Comparison of ENCODE assay signal across 8 cellular contexts in the genomic region with DNA sequence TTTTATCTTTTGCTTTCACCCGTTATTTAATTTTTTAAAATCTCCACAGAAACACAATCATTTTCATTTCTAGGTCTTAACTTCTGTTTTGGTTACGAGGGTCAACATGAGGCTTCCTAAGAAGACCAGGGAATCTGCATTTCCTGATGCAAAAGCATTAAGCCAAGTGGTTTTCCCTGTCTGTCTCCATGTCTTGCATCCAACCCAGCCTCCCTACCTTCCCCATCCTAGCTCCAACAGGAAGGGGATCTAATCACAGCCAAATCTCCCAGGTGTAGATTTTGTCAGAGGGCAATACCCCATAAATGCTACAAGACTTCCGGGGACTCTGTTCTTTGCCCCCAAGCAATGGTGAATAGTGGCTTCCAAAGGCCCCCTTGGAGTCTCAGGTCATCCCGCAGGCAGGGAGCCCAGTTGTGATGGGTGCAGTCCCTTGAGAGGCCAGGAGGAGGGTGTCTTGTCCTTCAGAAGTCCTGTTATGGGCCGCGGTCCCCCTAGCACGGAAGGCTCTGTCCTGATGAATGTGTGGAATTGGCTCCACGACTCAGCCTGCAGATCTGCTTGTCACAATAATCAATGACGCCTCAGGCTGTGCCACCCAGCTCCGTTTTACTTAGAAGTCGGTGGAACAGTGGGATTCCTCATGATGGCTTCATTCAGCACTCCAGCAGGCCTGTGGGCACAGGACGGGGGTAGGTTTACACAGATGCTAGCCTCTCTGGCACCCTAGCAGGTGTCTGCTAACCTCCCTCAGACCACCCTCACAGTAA.
DNase-seq lines count a peak whose midpoint lies in the region; ATAC-seq, FAIRE-seq and TF ChIP-seq lines count a peak whose summit lies in the region.

No MANE protein-coding gene starts in this region.

- intact Hi-C loops in K562 (cut with micrococcal nuclease): loop anchor here (2.0 to 5.0 kb wide), 2 partner anchors 519 to 887 kb away; no protein-coding TSS in a partner anchor

- DNase-seq in AG20443 (ENCODE audit: low spot score) (peak; percentile 88), H54 (ENCODE audit: insufficient read length, low spot score) (peak; percentile 54), Peyer's patch (peak in 2 of 3 donors; percentile 70 to 76), K562 (ENCODE audit: extremely low read depth in 1 of 4, low spot score in 3 of 4) (peak; percentile 50 to 70 (median 62)), inferior parietal cortex (ENCODE audit: extremely low spot score) (peak; percentile 7)
- DNase-seq in stimulated activated CD4-positive, alpha-beta T cell treated with anti-CD3 and anti-CD28 coated beads, TNF-alpha, amount 100 ng/mL, for 48 hours (ENCODE audit: low read depth in 3 of 3): peak; percentile 3 to 17 (median 8)

- peaks cover 0 to 8% (median 0%) of the 10 kb centered on the region in 4 donors for H3K4me1 ChIP-seq in Peyer's patch
- no peaks in the 10 kb centered on the region for H3K4me1 ChIP-seq in K562 (replicated peaks in 1 of 2; ENCODE audit: control insufficient read depth in 2 of 2, insufficient read depth in 2 of 2, low read length in 2 of 2)

- H3K36me3 ChIP-seq in Peyer's patch (no peaks in the 10 kb centered on the region), K562 (ENCODE audit: control insufficient read depth, insufficient read depth, low read length) (no peaks in the 10 kb centered on the region)

- in situ Hi-C loops in K562 (cut with MboI): no loop called here

- WGBS in K562 (ENCODE audit: insufficient coverage, low coverage, missing lambda C conversion rate): 3% methylated on average over 12 of the region's 12 CpGs

- H3K4me3 ChIP-seq in Peyer's patch (no peak overlapping the region), K562 (no peak overlapping the region)

- H3K9ac ChIP-seq in K562 (ENCODE audit: insufficient read depth in 1 of 2, low read depth in 2 of 2, low read length in 2 of 2): no peak overlapping the region

- TF ChIP-seq CTCF in Peyer's patch (IDR thresholded peaks at IDR 0.05): peak in 4 of 6 experiments; percentile 35 to 85 (median 83)
- TF ChIP-seq CTCF in K562 (IDR thresholded peaks at IDR 0.05 in 2 of 3, conservative IDR thresholded peaks at IDR 0.05 in 1 of 3; ENCODE audit: insufficient read depth in 2 of 3, low read depth in 1 of 3, low read length in 3 of 3): peak; percentile 65 to 72 (median 69)

- H2AFZ ChIP-seq in K562 (ENCODE audit: low read depth, low read length): no peak overlapping the region

- CTCF ChIA-PET in K562 (lab: Yijun Ruan, JAX; ENCODE audit: low intra/inter-chr PET ratio): interaction anchor here (1.2 kb wide), 1 partner anchor 887 kb away, joined by 3 read pairs; no protein-coding TSS in a partner anchor

- no peaks in the 10 kb centered on the region for H3K79me2 ChIP-seq in K562 (ENCODE audit: control insufficient read depth, insufficient read depth, low read length)

- H3K4me2 ChIP-seq in K562 (ENCODE audit: insufficient read depth, low read length): no peak overlapping the region

- no peaks in the 10 kb centered on the region for H3K27me3 ChIP-seq in Peyer's patch
- peaks cover 12 to 38% of the 10 kb centered on the region in 2 experiments; a peak in 4 of 5 replicates for H3K27me3 ChIP-seq in K562 (ENCODE audit: control insufficient read depth in 2 of 2, insufficient read depth in 2 of 2, low read length in 2 of 2)

- no TSS peak for BruUV-seq in K562 (replicated peaks; lab: Mats Ljungman, UMichigan)

- TF ChIP-seq POLR2A in H54 (IDR thresholded peaks at IDR 0.05; ENCODE audit: low read depth, low read length): no peak
- TF ChIP-seq POLR2A in Peyer's patch (IDR thresholded peaks at IDR 0.05): no peak
- TF ChIP-seq POLR2A in K562 (conservative IDR thresholded peaks at IDR 0.05): no peak

- no peaks in the 10 kb centered on the region for H3K9me1 ChIP-seq in K562 (ENCODE audit: control insufficient read depth, insufficient read depth, low read length)

- peak; percentile 44 to 78 for TF ChIP-seq RAD21 in K562 (CRISPR knock-in tag; conservative IDR thresholded peaks at IDR 0.05 in 1 of 2, IDR thresholded peaks at IDR 0.05 in 1 of 2)

- FAIRE-seq in H54 (lab: Jason Lieb, UNC) (no peak), K562 (lab: Jason Lieb, UNC) (peak; percentile 85)

- no peak for TF ChIP-seq EP300 in K562 (IDR thresholded peaks at IDR 0.05; ENCODE audit: low read length)

- H3K9me3 ChIP-seq in Peyer's patch: no peaks in the 10 kb centered on the region
- H3K9me3 ChIP-seq in K562 (replicated peaks; ENCODE audit: control insufficient read depth, insufficient read depth, low read depth, low read length): no peaks in the 10 kb centered on the region

- H4K20me1 ChIP-seq in K562 (replicated peaks; ENCODE audit: control insufficient read depth, insufficient read depth, low read length): no peaks in the 10 kb centered on the region

- POLR2A ChIA-PET in K562 (lab: Yijun Ruan, JAX): no interaction called here

- H3K27ac ChIP-seq in Peyer's patch: no peak overlapping the region
- no peak overlapping the region for H3K27ac ChIP-seq in K562 (ENCODE audit: extremely low read depth, low read depth, low read length)

- ATAC-seq in K562 (peak; percentile 93), HG02798 (IDR thresholded peaks at IDR 0.05; ENCODE audit: poor library complexity, unreplicated experiment) (no peak), GM21737 (IDR thresholded peaks at IDR 0.05; ENCODE audit: unreplicated experiment) (no peak)

TF ChIP-seq in K562, 482 proteins besides CTCF, POLR2A, EP300 and RAD21:
- TF ChIP-seq PYGO2 (tag; IDR thresholded peaks at IDR 0.05): no peak
- TF ChIP-seq HDGF (IDR thresholded peaks at IDR 0.05): no peak
- TF ChIP-seq GATAD2B (IDR thresholded peaks at IDR 0.05; ENCODE audit: borderline replicate concordance): no peak
- TF ChIP-seq SMC3 (conservative IDR thresholded peaks at IDR 0.05; ENCODE audit: insufficient read depth, low read depth, low read length): peak; percentile 44
- peak; percentile 17; the same call in 1 of the 2 replicates for TF ChIP-seq DEAF1 (CRISPR knock-in tag; IDR thresholded peaks at IDR 0.05)
- TF ChIP-seq STAG1 (CRISPR knock-in tag; IDR thresholded peaks at IDR 0.05; ENCODE audit: borderline replicate concordance): peak; percentile 51; the same call in 1 of the 2 replicates
- TF ChIP-seq RB1 (IDR thresholded peaks at IDR 0.05; ENCODE audit: low read depth): no peak

Comparison
In these comparisons a context has a peak if more than half of its experiments do, and no peak if none do; other contexts are left out.
1. DNase-seq: peak in every context shown above with its lines; median percentile 88 in AG20443; 73 in Peyer's patch; 62 in K562; 54 in H54; 8 in stimulated activated CD4-positive, alpha-beta T cell treated with anti-CD3 and anti-CD28 coated beads, TNF-alpha, amount 100 ng/mL, for 48 hours; 7 in inferior parietal cortex.